ENCODE assay signal across 26 cellular contexts in genomic region chr6:150994026-150994425, GRCh38.
"Had no signal": no experiment of that assay in that cellular context is flagged by ENCODE, and none has a peak within 500 bp of the region (broad histone marks: within the 10 kb centered on the region; RNA-seq: fewer than 3 reads in every experiment).

No MANE protein-coding gene starts in this region.

- H3K27me3 Mint-ChIP-seq: naive B cell; progenitor cell of endocrine pancreas; stimulated activated memory B cell treated with anti-CD40 and anti-IgM and Interleukin-4, amounts not matched to agents 10 μg/mL and 1 μg/mL and 100 μg/mL, for 72 hours; type B pancreatic cell had no signal

- H3K4me1 Mint-ChIP-seq: naive B cell; natural killer cell; nephron progenitor cell; neural progenitor cell; stimulated activated memory B cell treated with anti-CD40 and anti-IgM and Interleukin-4, amounts not matched to agents 10 μg/mL and 1 μg/mL and 100 μg/mL, for 72 hours had no signal

- H3K27ac Mint-ChIP-seq: mesothelial cell of epicardium; natural killer cell; nephron progenitor cell; neural progenitor cell; progenitor cell of endocrine pancreas; stimulated activated memory B cell treated with anti-CD40 and anti-IgM and Interleukin-4, amounts not matched to agents 10 μg/mL and 1 μg/mL and 100 μg/mL, for 72 hours; type B pancreatic cell had no signal

- H3K9me3 ChIP-seq: left ventricle myocardium inferior, neutrophil, ovary, right atrium auricular region, tibial nerve, uterus had no signal

- H3K9ac ChIP-seq: neural progenitor cell had no signal

- H3K4me1 ChIP-seq: left ventricle myocardium inferior, neural progenitor cell, right atrium auricular region, tibial nerve, uterus had no signal

- H3K36me3 ChIP-seq: left ventricle myocardium inferior, neural progenitor cell, neutrophil, ovary, right atrium auricular region, uterus had no signal

- H2AFZ ChIP-seq: hepatocyte, neural progenitor cell had no signal

- H3K4me2 ChIP-seq: hepatocyte, neural progenitor cell had no signal

- H3K4me3 Mint-ChIP-seq: mesothelial cell of epicardium; naive B cell; natural killer cell; nephron progenitor cell; neural progenitor cell; stimulated activated memory B cell treated with anti-CD40 and anti-IgM and Interleukin-4, amounts not matched to agents 10 μg/mL and 1 μg/mL and 100 μg/mL, for 72 hours; type B pancreatic cell had no signal

- H3K27me3 ChIP-seq: hepatocyte, neural progenitor cell, neutrophil, ovary, right atrium auricular region, tibial nerve, uterus had no signal

- ATAC-seq: natural killer cell; sciatic nerve; stimulated activated memory B cell treated with anti-CD40 and anti-IgM and Interleukin-4, amounts not matched to agents 10 μg/mL and 1 μg/mL and 100 μg/mL, for 72 hours had no signal

- H3K4me3 ChIP-seq: hepatocyte, left ventricle myocardium inferior, lung, neural progenitor cell, ovary, right atrium auricular region, skin epidermis, tibial nerve, uterus had no signal

- H3K9me3 Mint-ChIP-seq: natural killer cell; stimulated activated memory B cell treated with anti-CD40 and anti-IgM and Interleukin-4, amounts not matched to agents 10 μg/mL and 1 μg/mL and 100 μg/mL, for 72 hours had no signal

- DNase-seq: islet precursor cell; left ventricle myocardium inferior; mesendoderm; naive B cell; natural killer cell; nephron progenitor cell; stimulated activated CD4-positive, alpha-beta T cell treated with anti-CD3 and anti-CD28 coated beads, Interleukin-12 subunit alpha, Interleukin-12 subunit beta, amount 100 ng/mL, for 4 hours; stimulated activated CD4-positive, alpha-beta T cell treated with anti-CD3 and anti-CD28 coated beads, Interleukin-15, amount 100 ng/mL, for 24 hours; stimulated activated CD4-positive, alpha-beta T cell treated with anti-CD3 and anti-CD28 coated beads, Interleukin-2, amount 100 ng/mL, for 24 hours; stimulated activated CD4-positive, alpha-beta T cell treated with anti-CD3 and anti-CD28 coated beads, Interleukin-4, amount 100 ng/mL, for 24 hours; stimulated activated naive CD4-positive, alpha-beta T cell treated with Interleukin-2 at 50 U/mL for 16 hours; substantia nigra; uterus had no signal

- H3K36me3 Mint-ChIP-seq: natural killer cell had no signal

- H3K79me2 ChIP-seq: hepatocyte had no signal

- H3K27ac ChIP-seq: hepatocyte, left ventricle myocardium inferior, neural progenitor cell, neutrophil, right atrium auricular region, skin epidermis, tibial nerve, uterus had no signal
